Comparison of ENCODE assay signal across 25 cellular contexts in the genomic region with DNA sequence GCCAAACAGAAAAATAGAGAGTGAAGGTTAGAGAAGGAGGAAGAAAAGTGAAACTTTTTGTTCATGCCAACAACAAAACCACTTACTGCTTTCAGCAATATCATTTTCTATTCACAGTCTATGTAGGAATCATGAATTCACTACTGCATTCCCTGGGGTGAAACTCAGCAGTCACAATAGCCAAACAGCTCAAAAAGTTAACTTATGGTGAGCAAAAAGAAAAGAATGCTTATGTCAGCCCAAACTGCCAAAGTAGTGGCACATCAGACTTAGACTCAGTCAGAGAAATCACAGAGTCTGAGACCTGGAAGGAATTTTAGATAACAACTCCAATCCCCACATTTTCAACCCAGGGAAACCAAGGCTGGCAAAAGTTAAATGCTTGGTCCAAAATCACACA.
DNase-seq lines count a peak whose midpoint lies in the region; ATAC-seq and TF ChIP-seq lines count a peak whose summit lies in the region.
"Had no signal": no experiment of that assay in that cellular context is flagged by ENCODE, and none has a peak within 500 bp of the region (broad histone marks: within the 10 kb centered on the region; RNA-seq: fewer than 3 reads in every experiment).

No MANE protein-coding gene starts in this region.

- peak overlapping the region; percentile 58 for H3K4me3 ChIP-seq in adipocyte (ENCODE audit: low read length)
- no peak overlapping the region for H3K4me3 ChIP-seq in fibroblast of pulmonary artery (replicated peaks; ENCODE audit: low read depth, low read length)
- no peak overlapping the region for H3K4me3 ChIP-seq in smooth muscle cell
- H3K4me3 ChIP-seq in Peyer's patch, result no peak overlapping the region
- H3K4me3 ChIP-seq: HAP-1, K562, stomach had no signal

- H3K27ac ChIP-seq in smooth muscle cell (ENCODE audit: low read depth) (peak overlapping the region; percentile 23), Peyer's patch (no peak overlapping the region)
- H3K27ac ChIP-seq: stomach had no signal

- H3K4me2 ChIP-seq in smooth muscle cell, result peak overlapping the region; percentile 34

- H3K9me3 ChIP-seq in adipocyte (ENCODE audit: control insufficient read depth, low read length) (peaks cover 5% of the 10 kb centered on the region), smooth muscle cell (replicated peaks; ENCODE audit: low read depth) (no peaks in the 10 kb centered on the region), Peyer's patch (no peaks in the 10 kb centered on the region)
- H3K9me3 ChIP-seq: HAP-1 had no signal

- TF ChIP-seq CTCF in fibroblast of pulmonary artery (IDR thresholded peaks at IDR 0.05; ENCODE audit: low read length, missing control alignments) (no peak), smooth muscle cell (IDR thresholded peaks at IDR 0.05; ENCODE audit: borderline replicate concordance, insufficient read depth, poor library complexity, severe bottlenecking) (no peak), Peyer's patch (IDR thresholded peaks at IDR 0.05) (no peak)

- H2AFZ ChIP-seq in smooth muscle cell (ENCODE audit: low read depth), result peak overlapping the region; percentile 7

- H3F3A ChIP-seq in smooth muscle cell (ENCODE audit: low read depth), result no peaks in the 10 kb centered on the region

- no peak overlapping the region for H3K9ac ChIP-seq in adipocyte (ENCODE audit: low read length)
- no peak overlapping the region for H3K9ac ChIP-seq in smooth muscle cell (ENCODE audit: low read depth)

- no peak for ATAC-seq in left colon
- no peak for ATAC-seq in GM18868 (IDR thresholded peaks at IDR 0.05; ENCODE audit: unreplicated experiment)
- ATAC-seq: activated CD4-positive, CD25-positive, alpha-beta regulatory T cell treated with anti-CD3 and anti-CD28 coated beads, Interleukin-2, amount 50 U/mL, for 24 hours; K562; left cardiac atrium; right cardiac atrium had no signal

- H3K36me3 ChIP-seq in adipocyte (ENCODE audit: control insufficient read depth, insufficient read depth, low read length, severe bottlenecking) (no peaks in the 10 kb centered on the region), smooth muscle cell (ENCODE audit: low read depth) (no peaks in the 10 kb centered on the region), Peyer's patch (no peaks in the 10 kb centered on the region)
- H3K36me3 ChIP-seq: HAP-1, stomach had no signal

- H3K27me3 ChIP-seq in adipocyte (replicated peaks; ENCODE audit: control insufficient read depth, insufficient read depth, low read length) (no peaks in the 10 kb centered on the region), smooth muscle cell (ENCODE audit: low read depth) (no peaks in the 10 kb centered on the region), Peyer's patch (no peaks in the 10 kb centered on the region)
- H3K27me3 ChIP-seq: stomach had no signal

- DNase-seq in HCEC 1CT (peak; percentile 23), adipocyte (ENCODE audit: low read depth) (peak; percentile 55), fibroblast of pulmonary artery (ENCODE audit: low read depth) (peak; percentile 13), smooth muscle cell (lab: John Stamatoyannopoulos, UW; ENCODE audit: unreplicated experiment) (no peak), left colon (no peak), SIG-M5 (lab: John Stamatoyannopoulos, UW) (no peak), Peyer's patch (no peak)
- DNase-seq: activated CD4-positive, alpha-beta memory T cell treated with anti-CD3 and anti-CD28 coated beads, Interleukin-2, amount 10 ng/mL, durations not matched to agents 7 days and 5 days; activated gamma-delta T cell; Calu3; central memory CD4-positive, alpha-beta T cell; erythroblast; left cardiac atrium; mesendoderm; naive B cell; NCI-H2029; NCI-H2227 treated with DMSO at 0.1 percent for 48 hours; NCI-H774; right cardiac atrium; stomach; SW 1271 had no signal

- H3K4me1 ChIP-seq in adipocyte (ENCODE audit: control insufficient read depth, insufficient read depth, low read length), result peaks cover 17% of the 10 kb centered on the region
- no peaks in the 10 kb centered on the region for H3K4me1 ChIP-seq in smooth muscle cell (ENCODE audit: low read depth)
- no peaks in the 10 kb centered on the region for H3K4me1 ChIP-seq in Peyer's patch
- H3K4me1 ChIP-seq: HAP-1, stomach had no signal

- TF ChIP-seq POLR2A in Peyer's patch (IDR thresholded peaks at IDR 0.05), result no peak

- intact Hi-C loops in left colon (cut with DNase I, micrococcal nuclease), result no loop called here

- H3K79me2 ChIP-seq in smooth muscle cell (ENCODE audit: low read depth), result no peaks in the 10 kb centered on the region

- H4K20me1 ChIP-seq in smooth muscle cell (ENCODE audit: low read depth), result no peaks in the 10 kb centered on the region

Comparison
In these comparisons a context has a peak if more than half of its experiments do, and no peak if none do; other contexts are left out.
1. DNase-seq: peak in HCEC 1CT (single experiment), adipocyte (single experiment) and fibroblast of pulmonary artery (single experiment); none in smooth muscle cell (single experiment), left colon (0 of 2), SIG-M5 (single experiment) and Peyer's patch (0 of 3).